14 cellular contexts compared by ENCODE assay signal in genomic region chr14:91310620-91311283, GRCh38.
DNase-seq lines count a peak whose midpoint lies in the region; ATAC-seq, FAIRE-seq and TF ChIP-seq lines count a peak whose summit lies in the region.
"Had no signal": no experiment of that assay in that cellular context is flagged by ENCODE, and none has a peak within 500 bp of the region (broad histone marks: within the 10 kb centered on the region; RNA-seq: fewer than 3 reads in every experiment).

No MANE protein-coding gene starts in this region.

- H3K56ac ChIP-seq in H1 (replicated peaks; ENCODE audit: insufficient read length, low read depth, low read length): no peak overlapping the region

- H3K4me1 ChIP-seq in H1 (replicated peaks in 1 of 4; ENCODE audit: control insufficient read depth in 3 of 4, insufficient read depth in 4 of 4, low read length in 3 of 4) (peaks cover 6 to 15% (median 10%) of the 10 kb centered on the region in 4 experiments; a peak in 6 of 7 replicates), osteoblast (ENCODE audit: insufficient read depth, low read length) (no peaks in the 10 kb centered on the region)
- H3K4me1 ChIP-seq: body of pancreas had no signal

- H3K9me3 ChIP-seq in H1 (ENCODE audit: insufficient read depth in 2 of 2, low read depth in 1 of 2, low read length in 1 of 2) (peaks cover 17 to 25% of the 10 kb centered on the region in 2 experiments), osteoblast (ENCODE audit: low read depth, low read length) (no peaks in the 10 kb centered on the region)
- H3K9me3 ChIP-seq: body of pancreas, suprapubic skin had no signal

- peaks cover 1% of the 10 kb centered on the region; the same call in 1 of the 2 replicates for H3K23me2 ChIP-seq in H1 (ENCODE audit: low read depth, low read length)

- DNase-seq in activated naive CD4-positive, alpha-beta T cell treated with anti-CD3 and anti-CD28 coated beads for 36 hours: peak; percentile 58
- DNase-seq in activated naive CD4-positive, alpha-beta T cell treated with anti-CD3 and anti-CD28 coated beads, Interleukin-2, amount 50 U/mL, for 16 hours: no peak
- DNase-seq in activated CD8-positive, alpha-beta T cell treated with anti-CD3 and anti-CD28 coated beads, Interleukin-2, amount 10 ng/mL, durations not matched to agents 7 days and 5 days: peak; percentile 68
- DNase-seq in H1 (ENCODE audit: low read depth in 1 of 2, low spot score in 2 of 2) (no peak), amygdala (lab: John Stamatoyannopoulos, UW) (no peak), osteoblast (ENCODE audit: insufficient read length, low spot score, missing footprints) (no peak)
- DNase-seq: body of pancreas, H9, NCI-H2081, NCI-H82, occipital lobe had no signal

- no peak overlapping the region for H3K9ac ChIP-seq in H1 (replicated peaks in 1 of 4; ENCODE audit: extremely low read depth in 1 of 4, low read depth in 3 of 4, low read length in 3 of 4)

- H2BK12ac ChIP-seq in H1 (ENCODE audit: low read depth, low read length): no peak overlapping the region

- H3K27me3 ChIP-seq in H1 (replicated peaks in 1 of 4; ENCODE audit: control insufficient read depth in 3 of 4, extremely low read depth in 1 of 4, insufficient read depth in 3 of 4, low read length in 3 of 4) (no peaks in the 10 kb centered on the region), osteoblast (ENCODE audit: insufficient read depth, low read length) (peaks cover 6% of the 10 kb centered on the region)
- H3K27me3 ChIP-seq: body of pancreas, suprapubic skin had no signal

- H3K4me2 ChIP-seq in H1 (ENCODE audit: insufficient read depth in 1 of 2, low read depth in 2 of 2, low read length in 2 of 2) (no peak overlapping the region), osteoblast (ENCODE audit: insufficient read depth, low read length) (no peak overlapping the region)

- H3K14ac ChIP-seq in H1 (ENCODE audit: insufficient read length): no peak overlapping the region

- H3K79me2 ChIP-seq in H1 (ENCODE audit: control insufficient read depth in 1 of 2, insufficient read depth in 2 of 2, low read length in 2 of 2) (no peaks in the 10 kb centered on the region), osteoblast (ENCODE audit: insufficient read depth, low read length) (no peaks in the 10 kb centered on the region)

- peaks cover 0 to 5% of the 10 kb centered on the region in 2 experiments for H4K20me1 ChIP-seq in H1 (replicated peaks in 1 of 2; ENCODE audit: control insufficient read depth in 1 of 2, insufficient read depth in 2 of 2, low read length in 2 of 2)
- H4K20me1 ChIP-seq in osteoblast (ENCODE audit: insufficient read depth, low read length): no peaks in the 10 kb centered on the region

- intact Hi-C loops in activated naive CD4-positive, alpha-beta T cell treated with anti-CD3 and anti-CD28 coated beads for 36 hours (cut with micrococcal nuclease): no loop called here

- H2AK5ac ChIP-seq in H1 (ENCODE audit: low read depth, low read length): no peak overlapping the region

- no peaks in the 10 kb centered on the region for H3K79me1 ChIP-seq in H1 (ENCODE audit: low read depth, low read length)

- peak overlapping the region; percentile 83 for H3K27ac Mint-ChIP-seq in activated naive CD4-positive, alpha-beta T cell treated with anti-CD3 and anti-CD28 coated beads for 36 hours
- H3K27ac Mint-ChIP-seq in activated CD8-positive, alpha-beta T cell treated with anti-CD3 and anti-CD28 coated beads, Interleukin-2, amount 10 ng/mL, durations not matched to agents 7 days and 5 days: peak overlapping the region; percentile 92
- H3K27ac Mint-ChIP-seq in stimulated activated naive CD8-positive, alpha-beta T cell treated with anti-CD3 and anti-CD28 coated beads, Interleukin-15, Interleukin-2, amounts not matched to agents 100 ng/mL and 50 ng/mL, for 24 hours: peak overlapping the region; percentile 91

- H2BK20ac ChIP-seq in H1 (ENCODE audit: low read length): no peak overlapping the region

- H3K36me3 Mint-ChIP-seq in activated naive CD4-positive, alpha-beta T cell treated with anti-CD3 and anti-CD28 coated beads for 36 hours (ENCODE audit: low read depth): peaks cover 58% of the 10 kb centered on the region
- H3K36me3 Mint-ChIP-seq in activated CD8-positive, alpha-beta T cell treated with anti-CD3 and anti-CD28 coated beads, Interleukin-2, amount 10 ng/mL, durations not matched to agents 7 days and 5 days (ENCODE audit: low read depth): peaks cover 94% of the 10 kb centered on the region
- H3K36me3 Mint-ChIP-seq in stimulated activated naive CD8-positive, alpha-beta T cell treated with anti-CD3 and anti-CD28 coated beads, Interleukin-15, Interleukin-2, amounts not matched to agents 100 ng/mL and 50 ng/mL, for 24 hours (ENCODE audit: low read depth): peaks cover 83% of the 10 kb centered on the region

- CTCF ChIA-PET in activated naive CD4-positive, alpha-beta T cell treated with anti-CD3 and anti-CD28 coated beads for 36 hours (lab: Charles Lee): no interaction called here
- CTCF ChIA-PET in activated CD8-positive, alpha-beta T cell treated with anti-CD3 and anti-CD28 coated beads, Interleukin-2, amount 10 ng/mL, durations not matched to agents 7 days and 5 days (lab: Charles Lee): interaction anchor here (0.7 to 2.3 kb wide), 3 partner anchors 12 to 134 kb away, joined by 3 to 7 read pairs (median 4); no protein-coding TSS in a partner anchor
- CTCF ChIA-PET in H1 (lab: Charles Lee; ENCODE audit: partially characterized antibody): interaction anchor here (1.6 to 8.2 kb wide), 2 partner anchors 15 to 108 kb away, joined by 5 to 51 read pairs; no protein-coding TSS in a partner anchor

- 93% methylated on average over 16 of the region's 16 CpGs; no CpG with 5 or more reads in 1 of the 2 experiments for WGBS in H1 (ENCODE audit: extremely low coverage in 1 of 2, insufficient coverage in 1 of 2, insufficient read length in 1 of 2, insufficient replicate concordance in 2 of 2, low coverage in 1 of 2, low lambda C conversion rate in 2 of 2, missing lambda C conversion rate in 1 of 2), 2 experiments

- H4K8ac ChIP-seq in H1 (ENCODE audit: extremely low read depth, insufficient read depth, low read length): no peak overlapping the region

- no peak overlapping the region for H3K27ac ChIP-seq in H1 (ENCODE audit: low read depth, low read length)
- no peak overlapping the region for H3K27ac ChIP-seq in osteoblast (ENCODE audit: low read depth, low read length)
- H3K27ac ChIP-seq: body of pancreas, suprapubic skin had no signal

- no peak overlapping the region for H4K5ac ChIP-seq in H1 (ENCODE audit: insufficient read length, low read depth, low read length)

- TF ChIP-seq POLR2A in H1 (IDR thresholded peaks at IDR 0.05; ENCODE audit: control extremely low read depth in 1 of 2, low read depth in 2 of 2, low read length in 2 of 2): no peak

- H3K23ac ChIP-seq in H1 (ENCODE audit: insufficient read length): no peak overlapping the region

- ATAC-seq in activated CD8-positive, alpha-beta T cell treated with anti-CD3 and anti-CD28 coated beads, Interleukin-2, amount 10 ng/mL, durations not matched to agents 7 days and 5 days: peak; percentile 55
- no peak for ATAC-seq in HG02840 (IDR thresholded peaks at IDR 0.05; ENCODE audit: low FRiP score, unreplicated experiment)
- ATAC-seq: body of pancreas had no signal

- no peak for TF ChIP-seq RAD21 in H1 (IDR thresholded peaks at IDR 0.05 in 1 of 2, conservative IDR thresholded peaks at IDR 0.05 in 1 of 2; ENCODE audit: low read depth in 2 of 2, low read length in 2 of 2)

- no peak for TF ChIP-seq EP300 in H1 (IDR thresholded peaks at IDR 0.05; ENCODE audit: borderline replicate concordance in 1 of 2, low read depth in 2 of 2, low read length in 2 of 2)

- H3K4me3 Mint-ChIP-seq in activated naive CD4-positive, alpha-beta T cell treated with anti-CD3 and anti-CD28 coated beads for 36 hours: no peak overlapping the region
- peak overlapping the region; percentile 49 for H3K4me3 Mint-ChIP-seq in activated CD8-positive, alpha-beta T cell treated with anti-CD3 and anti-CD28 coated beads, Interleukin-2, amount 10 ng/mL, durations not matched to agents 7 days and 5 days
- H3K4me3 Mint-ChIP-seq in stimulated activated naive CD8-positive, alpha-beta T cell treated with anti-CD3 and anti-CD28 coated beads, Interleukin-15, Interleukin-2, amounts not matched to agents 100 ng/mL and 50 ng/mL, for 24 hours: peak overlapping the region; percentile 47
- H3K4me3 Mint-ChIP-seq: H9 had no signal

- no peak overlapping the region for H3K18ac ChIP-seq in H1 (ENCODE audit: extremely low read depth, low read length)

- POLR2A ChIA-PET in activated CD8-positive, alpha-beta T cell treated with anti-CD3 and anti-CD28 coated beads, Interleukin-2, amount 10 ng/mL, durations not matched to agents 7 days and 5 days (lab: Charles Lee): interaction anchor here (1.4 to 1.5 kb wide), 2 partner anchors 100 to 105 kb away, joined by 4 to 7 read pairs; no protein-coding TSS in a partner anchor
- POLR2A ChIA-PET in H1 (lab: Charles Lee; ENCODE audit: partially characterized antibody): no interaction called here

- no peak for TF ChIP-seq CTCF in H1 (IDR thresholded peaks at IDR 0.05; ENCODE audit: control extremely low read depth in 1 of 3, insufficient read depth in 1 of 3, low read depth in 1 of 3, low read length in 3 of 3)
- no peak for TF ChIP-seq CTCF in osteoblast (IDR thresholded peaks at IDR 0.05; ENCODE audit: extremely low read depth, low read depth, low read length)

- peaks cover 33 to 64% (median 53%) of the 10 kb centered on the region in 4 experiments for H3K36me3 ChIP-seq in H1 (ENCODE audit: control insufficient read depth in 2 of 4, insufficient read depth in 4 of 4, low read length in 3 of 4)
- H3K36me3 ChIP-seq in osteoblast (ENCODE audit: insufficient read depth, low read length): no peaks in the 10 kb centered on the region

- no peak overlapping the region for H3K4ac ChIP-seq in H1 (replicated peaks; ENCODE audit: insufficient read length, low read depth, low read length)

- H3K9me3 Mint-ChIP-seq in activated naive CD4-positive, alpha-beta T cell treated with anti-CD3 and anti-CD28 coated beads for 36 hours: no peaks in the 10 kb centered on the region
- H3K9me3 Mint-ChIP-seq in activated CD8-positive, alpha-beta T cell treated with anti-CD3 and anti-CD28 coated beads, Interleukin-2, amount 10 ng/mL, durations not matched to agents 7 days and 5 days (ENCODE audit: insufficient read depth): no peaks in the 10 kb centered on the region
- H3K9me3 Mint-ChIP-seq in stimulated activated naive CD8-positive, alpha-beta T cell treated with anti-CD3 and anti-CD28 coated beads, Interleukin-15, Interleukin-2, amounts not matched to agents 100 ng/mL and 50 ng/mL, for 24 hours: no peaks in the 10 kb centered on the region

- no peak overlapping the region for H2BK120ac ChIP-seq in H1 (replicated peaks; ENCODE audit: low read depth, low read length)

- no peak overlapping the region for H3K4me3 ChIP-seq in H1 (ENCODE audit: extremely low read depth in 1 of 4, insufficient read depth in 2 of 4, low read depth in 3 of 4, low read length in 4 of 4)
- H3K4me3 ChIP-seq in osteoblast (ENCODE audit: insufficient read depth, low read length): no peak overlapping the region
- H3K4me3 ChIP-seq: body of pancreas, suprapubic skin had no signal

- FAIRE-seq in H1 (lab: Jason Lieb, UNC): no peak

- no peak overlapping the region for H2BK15ac ChIP-seq in H1 (ENCODE audit: low read length)

- 0 out of 2 replicates have a peak overlapping the region, but pooled peaks have one; percentile 35 for H2BK5ac ChIP-seq in H1 (ENCODE audit: low read depth, low read length)

- no peaks in the 10 kb centered on the region for H3K27me3 Mint-ChIP-seq in activated naive CD4-positive, alpha-beta T cell treated with anti-CD3 and anti-CD28 coated beads for 36 hours (ENCODE audit: low read depth)
- no peaks in the 10 kb centered on the region for H3K27me3 Mint-ChIP-seq in activated CD8-positive, alpha-beta T cell treated with anti-CD3 and anti-CD28 coated beads, Interleukin-2, amount 10 ng/mL, durations not matched to agents 7 days and 5 days (ENCODE audit: low read depth)
- H3K27me3 Mint-ChIP-seq in stimulated activated naive CD8-positive, alpha-beta T cell treated with anti-CD3 and anti-CD28 coated beads, Interleukin-15, Interleukin-2, amounts not matched to agents 100 ng/mL and 50 ng/mL, for 24 hours: no peaks in the 10 kb centered on the region

- no peak overlapping the region for H4K91ac ChIP-seq in H1 (replicated peaks; ENCODE audit: insufficient read length, low read length)

- peaks cover 45% of the 10 kb centered on the region for H3K4me1 Mint-ChIP-seq in activated naive CD4-positive, alpha-beta T cell treated with anti-CD3 and anti-CD28 coated beads for 36 hours (ENCODE audit: low read depth)
- H3K4me1 Mint-ChIP-seq in activated CD8-positive, alpha-beta T cell treated with anti-CD3 and anti-CD28 coated beads, Interleukin-2, amount 10 ng/mL, durations not matched to agents 7 days and 5 days (ENCODE audit: low read depth): peaks cover 58% of the 10 kb centered on the region
- H3K4me1 Mint-ChIP-seq in stimulated activated naive CD8-positive, alpha-beta T cell treated with anti-CD3 and anti-CD28 coated beads, Interleukin-15, Interleukin-2, amounts not matched to agents 100 ng/mL and 50 ng/mL, for 24 hours (ENCODE audit: low read depth): peaks cover 58% of the 10 kb centered on the region

- H2AFZ ChIP-seq in H1 (ENCODE audit: low read length) (no peak overlapping the region), osteoblast (ENCODE audit: low read length) (no peak overlapping the region)

Comparison
In these comparisons a context has a peak if more than half of its experiments do, and no peak if none do; other contexts are left out.
1. DNase-seq: peak in activated naive CD4-positive, alpha-beta T cell treated with anti-CD3 and anti-CD28 coated beads for 36 hours (single experiment) and activated CD8-positive, alpha-beta T cell treated with anti-CD3 and anti-CD28 coated beads, Interleukin-2, amount 10 ng/mL, durations not matched to agents 7 days and 5 days (single experiment); none in activated naive CD4-positive, alpha-beta T cell treated with anti-CD3 and anti-CD28 coated beads, Interleukin-2, amount 50 U/mL, for 16 hours (single experiment), H1 (0 of 2), amygdala (0 of 56) and osteoblast (single experiment).
2. Peak in every context shown above with its lines, with median percentiles within 50 percentile points of each other: H3K27ac Mint-ChIP-seq.